Comparison of ENCODE assay signal across 1 cellular context in the genomic region with DNA sequence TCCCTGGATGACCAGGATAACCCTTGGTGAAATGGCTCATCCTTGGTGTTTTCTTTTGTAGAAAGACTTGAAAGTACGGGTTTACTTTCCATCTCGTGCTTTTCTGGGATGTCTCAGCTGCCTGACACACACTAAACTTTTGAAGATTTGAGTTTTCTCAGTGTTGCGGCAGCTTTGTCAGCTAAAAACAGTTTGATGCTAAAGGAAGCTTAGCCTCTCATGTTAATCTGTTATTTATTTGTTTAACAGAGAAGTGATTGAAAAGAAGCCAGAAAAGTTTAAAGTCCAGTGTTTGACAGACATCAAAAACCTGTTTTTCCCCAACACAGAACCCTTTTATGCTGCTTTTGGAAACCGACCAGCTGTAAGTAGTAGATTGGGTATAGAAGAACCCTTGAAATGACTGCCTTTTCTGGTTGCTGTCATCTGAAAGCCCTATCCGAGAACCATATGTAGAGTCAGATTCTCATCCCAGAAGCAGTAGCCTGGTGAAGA.
TF ChIP-seq lines count a peak whose summit lies in the region.

No MANE protein-coding gene starts in this region.

TF ChIP-seq in IMR-90, 13 proteins besides CTCF, POLR2A, EP300 and RAD21 (continued from another document):
- TF ChIP-seq, protein P1, sequence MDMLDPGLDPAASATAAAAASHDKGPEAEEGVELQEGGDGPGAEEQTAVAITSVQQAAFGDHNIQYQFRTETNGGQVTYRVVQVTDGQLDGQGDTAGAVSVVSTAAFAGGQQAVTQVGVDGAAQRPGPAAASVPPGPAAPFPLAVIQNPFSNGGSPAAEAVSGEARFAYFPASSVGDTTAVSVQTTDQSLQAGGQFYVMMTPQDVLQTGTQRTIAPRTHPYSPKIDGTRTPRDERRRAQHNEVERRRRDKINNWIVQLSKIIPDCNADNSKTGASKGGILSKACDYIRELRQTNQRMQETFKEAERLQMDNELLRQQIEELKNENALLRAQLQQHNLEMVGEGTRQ (IDR thresholded peaks at IDR 0.05; ENCODE audit: low read depth, low read length): no peak
